Comparison of ENCODE assay signal across 17 cellular contexts in the genomic region with DNA sequence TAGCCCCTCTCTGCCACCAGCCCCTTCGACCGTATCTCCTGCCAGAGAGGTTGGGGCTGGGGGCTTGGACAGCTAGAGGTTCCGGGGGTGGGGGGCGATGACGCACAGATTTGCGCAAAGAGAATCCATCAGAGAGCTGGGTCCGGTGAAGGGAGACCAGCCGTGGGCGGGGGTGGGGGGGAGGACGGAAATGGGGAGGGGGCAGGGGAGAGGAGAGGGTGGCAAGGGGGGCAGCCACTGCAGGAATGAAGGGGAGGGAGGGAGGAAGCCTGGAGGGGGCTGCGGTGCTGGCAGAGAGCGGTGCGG. TPM values are rescaled to one million over a fixed set of nuclear protein-coding genes. Genes with fewer than 3 reads are reported as not detected.
A peak's percentile ranks its signal among the peaks of the same experiment; 100 is the strongest.
DNase-seq lines count a peak whose midpoint lies in the region; ATAC-seq and TF ChIP-seq lines count a peak whose summit lies in the region.
"Had no signal": no experiment of that assay in that cellular context is flagged by ENCODE, and none has a peak within 500 bp of the region (broad histone marks: within the 10 kb centered on the region; RNA-seq: fewer than 3 reads in every experiment).

No MANE protein-coding gene starts in this region.

- peak overlapping the region in 2 of 10 donors; percentile 38 to 60 for H3K4me3 Mint-ChIP-seq in naive thymus-derived CD8-positive, alpha-beta T cell

- peaks cover 48 to 68% (median 66%) of the 10 kb centered on the region in 4 donors for H3K4me1 Mint-ChIP-seq in naive thymus-derived CD8-positive, alpha-beta T cell

- peak; percentile 43 for DNase-seq in NB4 (ENCODE audit: low read depth)
- DNase-seq in iPS DF 6.9 (ENCODE audit: low read depth, low spot score) = no peak
- DNase-seq in skeletal muscle cell (ENCODE audit: low read depth) = no peak
- no peak for DNase-seq in naive thymus-derived CD8-positive, alpha-beta T cell
- DNase-seq: activated CD4-positive, alpha-beta memory T cell treated with anti-CD3 and anti-CD28 coated beads for 36 hours; CD4-positive, CD25-positive, alpha-beta regulatory T cell; colonic mucosa; NCI-H187 treated with DMSO at 0.1 percent for 48 hours; stimulated activated CD4-positive, alpha-beta T cell treated with anti-CD3 and anti-CD28 coated beads, Interleukin-4, amount 100 ng/mL, for 24 hours; T-cell had no signal

- TF ChIP-seq CTCF in NB4 (IDR thresholded peaks at IDR 0.05; ENCODE audit: low read depth, low read length) = no peak

- H3K27me3 ChIP-seq in iPS DF 6.9 (ENCODE audit: control insufficient read depth, insufficient read depth, low read length) = peaks cover 33% of the 10 kb centered on the region

- H3K9me3 Mint-ChIP-seq in naive thymus-derived CD8-positive, alpha-beta T cell = no peaks in the 10 kb centered on the region
- H3K9me3 Mint-ChIP-seq: activated CD4-positive, alpha-beta memory T cell treated with anti-CD3 and anti-CD28 coated beads for 36 hours; activated naive CD4-positive, alpha-beta T cell treated with anti-CD3 and anti-CD28 coated beads, Interleukin-2, amount 50 U/mL, for 72 hours; T-cell had no signal

- H3K27ac Mint-ChIP-seq in naive thymus-derived CD8-positive, alpha-beta T cell = no peak overlapping the region
- H3K27ac Mint-ChIP-seq: activated CD4-positive, alpha-beta memory T cell treated with anti-CD3 and anti-CD28 coated beads for 36 hours; CD4-positive, CD25-positive, alpha-beta regulatory T cell; T-cell had no signal

- H3K4me1 ChIP-seq in ES-I3 (ENCODE audit: insufficient read depth, low read length) = peaks cover 18% of the 10 kb centered on the region
- H3K4me1 ChIP-seq in iPS DF 6.9 (ENCODE audit: control insufficient read depth, insufficient read depth, low read length) = peaks cover 17% of the 10 kb centered on the region

- peak overlapping the region; percentile 53 for H3K9ac ChIP-seq in ES-I3 (ENCODE audit: low read depth, low read length)

- H3K36me3 ChIP-seq in ES-I3 (ENCODE audit: insufficient read depth, low read length) (no peaks in the 10 kb centered on the region), iPS DF 6.9 (ENCODE audit: control insufficient read depth, insufficient read depth, low read length) (no peaks in the 10 kb centered on the region)
- H3K36me3 ChIP-seq: colonic mucosa, pancreas had no signal

- POLR2A ChIA-PET in naive thymus-derived CD8-positive, alpha-beta T cell (lab: Charles Lee) = no interaction called here

- peaks cover 0 to 6% (median 2%) of the 10 kb centered on the region in 3 donors for H3K36me3 Mint-ChIP-seq in naive thymus-derived CD8-positive, alpha-beta T cell

- H3K27me3 Mint-ChIP-seq in naive thymus-derived CD8-positive, alpha-beta T cell = peaks cover 44 to 77% (median 58%) of the 10 kb centered on the region in 5 donors

- no peak overlapping the region for H3K27ac ChIP-seq in iPS DF 6.9 (ENCODE audit: low read length)
- H3K27ac ChIP-seq: colonic mucosa, pancreas had no signal

- whole genome bisulfite sequencing in iPS DF 6.9 (ENCODE audit: insufficient coverage, insufficient read length) = no CpG with 5 or more reads among the region's 13 CpGs

- ATAC-seq in naive thymus-derived CD8-positive, alpha-beta T cell = no peak
- ATAC-seq in HG03565 (IDR thresholded peaks at IDR 0.05; ENCODE audit: unreplicated experiment) (no peak), HG02852 (IDR thresholded peaks at IDR 0.05; ENCODE audit: unreplicated experiment) (no peak)
- ATAC-seq: left lobe of liver, pancreas, T-cell had no signal

- TF ChIP-seq POLR2A in NB4 (IDR thresholded peaks at IDR 0.05; ENCODE audit: extremely low read depth, insufficient read length) = no peak

- H3K9me3 ChIP-seq in ES-I3 (ENCODE audit: control insufficient read depth, insufficient read depth, low read length) (no peaks in the 10 kb centered on the region), iPS DF 6.9 (ENCODE audit: control insufficient read depth, insufficient read depth, low read length) (no peaks in the 10 kb centered on the region)
- H3K9me3 ChIP-seq: colonic mucosa, pancreas had no signal

- H3K4me3 ChIP-seq in NB4 (ENCODE audit: low read depth, low read length) = no peak overlapping the region
- peak overlapping the region; percentile 16; the same call in 1 of the 2 replicates for H3K4me3 ChIP-seq in iPS DF 6.9 (ENCODE audit: low read length)
- H3K4me3 ChIP-seq in skeletal muscle cell (ENCODE audit: low read depth, low read length) = peak overlapping the region; percentile 0
- H3K4me3 ChIP-seq: colonic mucosa, pancreas had no signal

RNA-seq across cellular contexts. Expression of gene VGF, which starts 1.2 kb away (rescaled TPM):
- total RNA-seq in naive thymus-derived CD8-positive, alpha-beta T cell = not detected
- not detected for polyA plus RNA-seq in naive thymus-derived CD8-positive, alpha-beta T cell
- total RNA-seq: activated CD4-positive, alpha-beta memory T cell treated with anti-CD3 and anti-CD28 coated beads for 36 hours; activated naive CD4-positive, alpha-beta T cell treated with anti-CD3 and anti-CD28 coated beads, Interleukin-2, amount 50 U/mL, for 72 hours; CD4-positive, CD25-positive, alpha-beta regulatory T cell; left lobe of liver; T-cell had no signal
- polyA plus RNA-seq: CD4-positive, CD25-positive, alpha-beta regulatory T cell had no signal

RNA-seq across cellular contexts. Expression of gene AP1S1, which starts 12.3 kb away (rescaled TPM):
- 1 to 10 TPM; 8.0 to 9.9 TPM for total RNA-seq in naive thymus-derived CD8-positive, alpha-beta T cell
- polyA plus RNA-seq in naive thymus-derived CD8-positive, alpha-beta T cell = 1 to 10 TPM; 3.3 to 4.6 (median 3.8) TPM

RNA-seq across cellular contexts. Expression of gene NAT16, which starts 13.5 kb away (rescaled TPM):
- not detected for total RNA-seq in naive thymus-derived CD8-positive, alpha-beta T cell
- polyA plus RNA-seq in naive thymus-derived CD8-positive, alpha-beta T cell = not detected
- total RNA-seq: activated CD4-positive, alpha-beta memory T cell treated with anti-CD3 and anti-CD28 coated beads for 36 hours; activated naive CD4-positive, alpha-beta T cell treated with anti-CD3 and anti-CD28 coated beads, Interleukin-2, amount 50 U/mL, for 72 hours; CD4-positive, CD25-positive, alpha-beta regulatory T cell; colonic mucosa; left lobe of liver; T-cell had no signal
- polyA plus RNA-seq: CD4-positive, CD25-positive, alpha-beta regulatory T cell had no signal

RNA-seq across cellular contexts. Expression of gene MOGAT3, which starts 34.3 kb away (rescaled TPM):
- not detected for total RNA-seq in naive thymus-derived CD8-positive, alpha-beta T cell
- not detected for polyA plus RNA-seq in naive thymus-derived CD8-positive, alpha-beta T cell
- total RNA-seq: activated CD4-positive, alpha-beta memory T cell treated with anti-CD3 and anti-CD28 coated beads for 36 hours; activated naive CD4-positive, alpha-beta T cell treated with anti-CD3 and anti-CD28 coated beads, Interleukin-2, amount 50 U/mL, for 72 hours; CD4-positive, CD25-positive, alpha-beta regulatory T cell; frontal cortex; pancreas; T-cell had no signal
- polyA plus RNA-seq: CD4-positive, CD25-positive, alpha-beta regulatory T cell; pancreas had no signal

RNA-seq across cellular contexts. Expression of gene SERPINE1, which starts 39.7 kb away (rescaled TPM):
- under 1 TPM in 1 of 2 experiments, not detected in 1; 0.11 TPM for total RNA-seq in naive thymus-derived CD8-positive, alpha-beta T cell
- not detected for polyA plus RNA-seq in naive thymus-derived CD8-positive, alpha-beta T cell
- polyA plus RNA-seq: CD4-positive, CD25-positive, alpha-beta regulatory T cell had no signal
